In genomic region chr14:55572578-55572977, GRCh38 we compare ENCODE assay signal across 18 cellular contexts. TPM values are rescaled to one million over a fixed set of nuclear protein-coding genes. Genes with fewer than 3 reads are reported as not detected.
DNase-seq lines count a peak whose midpoint lies in the region; ATAC-seq, FAIRE-seq and TF ChIP-seq lines count a peak whose summit lies in the region.
"Had no signal": no experiment of that assay in that cellular context is flagged by ENCODE, and none has a peak within 500 bp of the region (broad histone marks: within the 10 kb centered on the region; RNA-seq: fewer than 3 reads in every experiment).

No MANE protein-coding gene starts in this region.

- H3K27me3 ChIP-seq in bronchial epithelial cell (ENCODE audit: control insufficient read depth, insufficient read depth, low read length), result no peaks in the 10 kb centered on the region
- H3K27me3 ChIP-seq: thyroid gland had no signal

- H3K36me3 ChIP-seq in bronchial epithelial cell (ENCODE audit: control insufficient read depth, insufficient read depth, low read length), result no peaks in the 10 kb centered on the region
- H3K36me3 ChIP-seq: thyroid gland had no signal

- FAIRE-seq in bronchial epithelial cell (lab: Jason Lieb, UNC), result no peak
- FAIRE-seq: astrocyte, frontal cortex, islet of Langerhans, RCC 7860 had no signal

- no peaks in the 10 kb centered on the region for H3K36me3 Mint-ChIP-seq in osteocyte (ENCODE audit: unreplicated experiment)

- no peaks in the 10 kb centered on the region for H3K9me3 Mint-ChIP-seq in osteocyte (ENCODE audit: unreplicated experiment)

- peaks cover 7% of the 10 kb centered on the region for H3K4me1 Mint-ChIP-seq in osteocyte (ENCODE audit: unreplicated experiment)

- H3K4me3 Mint-ChIP-seq in osteocyte (ENCODE audit: unreplicated experiment), result no peak overlapping the region

- ATAC-seq in Right ventricle myocardium inferior (peak; percentile 81), GM18511 (IDR thresholded peaks at IDR 0.05; ENCODE audit: unreplicated experiment) (no peak)

- intact Hi-C loops in Right ventricle myocardium inferior (cut with DNase I) (loop anchor here (5.0 kb wide), 1 partner anchor 130 kb away; the partner anchor contains the start of gene TBPL2), cardiac septum (cut with DNase I) (loop anchor here (5.0 kb wide), 1 partner anchor 125 kb away; no protein-coding TSS in a partner anchor)

- TF ChIP-seq CTCF in bronchial epithelial cell (IDR thresholded peaks at IDR 0.05; ENCODE audit: insufficient read depth, low read length, severe bottlenecking), result no peak
- no peak for TF ChIP-seq CTCF in osteocyte (IDR thresholded peaks at IDR 0.05)

- DNase-seq in Right ventricle myocardium inferior (ENCODE audit: missing footprints) (no peak), cardiac septum (ENCODE audit: low spot score) (no peak), NCI-H774 (lab: John Stamatoyannopoulos, UW) (peak; percentile 24), bronchial epithelial cell (ENCODE audit: low read depth) (peak; percentile 23), kidney glomerular epithelial cell (lab: John Stamatoyannopoulos, UW) (no peak), osteocyte (ENCODE audit: extremely low spot score, unreplicated experiment) (no peak)
- DNase-seq in stimulated activated CD4-positive, alpha-beta T cell treated with anti-CD3 and anti-CD28 coated beads, Interleukin-2, amount 100 ng/mL, for 48 hours, result no peak
- DNase-seq: activated CD4-positive, alpha-beta T cell treated with anti-CD3 and anti-CD28 coated beads, Interleukin-2, amount 50 U/mL, for 48 hours; activated effector memory CD4-positive, alpha-beta T cell treated with anti-CD3 and anti-CD28 coated beads, Interleukin-2, amount 50 U/mL, for 16 hours; effector CD4-positive, alpha-beta T cell; IMR-90; NCI-H1048 had no signal

- H3K27me3 Mint-ChIP-seq in osteocyte (ENCODE audit: unreplicated experiment), result no peaks in the 10 kb centered on the region

- H3K4me3 ChIP-seq in bronchial epithelial cell (ENCODE audit: low read depth, low read length), result no peak overlapping the region
- H3K4me3 ChIP-seq: thyroid gland had no signal

- no peak overlapping the region for H3K27ac Mint-ChIP-seq in osteocyte (ENCODE audit: unreplicated experiment)

RNA-seq across cellular contexts. Expression of gene KTN1, which starts 7.4 kb away (rescaled TPM):
- total RNA-seq in Right ventricle myocardium inferior (288 TPM), cardiac septum (247 TPM), bronchial epithelial cell (128 and 173 TPM in 2 replicates), osteocyte (138 and 146 TPM in 2 replicates)

Comparison
In these comparisons a context has a peak if more than half of its experiments do, and no peak if none do; other contexts are left out.
1. DNase-seq: peak in NCI-H774 (single experiment) and bronchial epithelial cell (single experiment); none in Right ventricle myocardium inferior (single experiment), cardiac septum (single experiment), kidney glomerular epithelial cell (single experiment), osteocyte (single experiment) and stimulated activated CD4-positive, alpha-beta T cell treated with anti-CD3 and anti-CD28 coated beads, Interleukin-2, amount 100 ng/mL, for 48 hours (0 of 2).